9 cellular contexts compared by ENCODE assay signal in the genomic region with DNA sequence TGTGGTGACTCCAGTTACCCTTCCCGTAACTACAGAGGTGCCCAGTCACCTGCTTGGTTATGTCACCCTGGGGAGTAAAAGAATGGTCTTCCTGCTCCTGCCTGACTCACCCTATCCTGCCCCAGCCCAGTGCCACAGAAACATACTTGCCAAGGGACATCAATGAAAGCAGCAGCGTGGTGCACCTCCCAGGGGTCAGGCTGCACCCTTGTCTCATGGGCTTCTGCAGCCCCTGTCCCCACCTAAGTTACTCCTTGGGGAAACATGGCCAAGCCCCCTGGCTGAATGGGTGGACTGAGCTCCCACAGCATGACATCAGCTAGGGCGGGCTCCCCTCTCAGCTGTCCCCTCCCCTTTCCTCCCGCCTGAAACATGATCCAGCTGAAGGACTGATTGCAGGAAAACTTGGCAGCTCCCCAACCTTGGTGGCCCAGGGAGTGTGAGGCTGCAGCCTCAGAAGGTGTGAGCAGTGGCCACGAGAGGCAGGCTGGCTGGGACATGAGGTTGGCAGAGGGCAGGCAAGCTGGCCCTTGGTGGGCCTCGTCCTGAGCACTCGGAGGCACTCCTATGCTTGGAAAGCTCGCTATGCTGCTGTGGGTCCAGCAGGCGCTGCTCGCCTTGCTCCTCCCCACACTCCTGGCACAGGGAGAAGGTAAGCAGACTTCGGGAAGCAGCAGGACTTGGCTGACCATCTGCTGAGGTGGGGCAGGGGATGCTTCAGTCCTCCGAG. TPM values are rescaled to one million over a fixed set of nuclear protein-coding genes. Genes with fewer than 3 reads are reported as not detected.
DNase-seq lines count a peak whose midpoint lies in the region; ATAC-seq and TF ChIP-seq lines count a peak whose summit lies in the region.
"Had no signal": no experiment of that assay in that cellular context is flagged by ENCODE, and none has a peak within 500 bp of the region (broad histone marks: within the 10 kb centered on the region; RNA-seq: fewer than 3 reads in every experiment).

TSS of gene HTR3A (plus strand) at position 368 of the 730 bp plus-strand sequence. CDS start at position 586, 218 bp downstream.

- H3K4me2 ChIP-seq in GM23248 (ENCODE audit: unreplicated experiment), result no peak within 1 kb of the TSS

- H3K4me3 Mint-ChIP-seq in natural killer cell treated with Interleukin-12 subunit alpha and Interleukin-12 subunit beta and Interleukin-15 and Interleukin-18, amount 100 ng/mL, for 72 hours, result no peak within 1 kb of the TSS

- TF ChIP-seq POLR2A in upper lobe of left lung (IDR thresholded peaks at IDR 0.05), result no peak

- TF ChIP-seq CTCF in upper lobe of left lung (IDR thresholded peaks at IDR 0.05), result peak in 2 of 6 experiments; percentile 12 to 35

- no peaks in the 10 kb centered on the region for H3K79me2 ChIP-seq in GM23248 (ENCODE audit: insufficient read depth)

- H3F3A ChIP-seq in GM23248 (ENCODE audit: insufficient read depth), result no peaks in the 10 kb centered on the region

- in situ Hi-C loops in GM23248 (cut with MboI), result no loop called here

- peaks cover 0 to 3% of the 10 kb centered on the region in 2 donors for H3K4me1 Mint-ChIP-seq in natural killer cell treated with Interleukin-12 subunit alpha and Interleukin-12 subunit beta and Interleukin-15 and Interleukin-18, amount 100 ng/mL, for 72 hours (ENCODE audit: low read depth in 2 of 2)

- no peak within 1 kb of the TSS for H3K9ac ChIP-seq in GM23248

- no peak within 1 kb of the TSS for H3K27ac Mint-ChIP-seq in natural killer cell treated with Interleukin-12 subunit alpha and Interleukin-12 subunit beta and Interleukin-15 and Interleukin-18, amount 100 ng/mL, for 72 hours

- H3K4me3 ChIP-seq in upper lobe of left lung, result no peak within 1 kb of the TSS
- no peak within 1 kb of the TSS for H3K4me3 ChIP-seq in GM23248

- ATAC-seq in left ventricle myocardium superior (peak; percentile 97), upper lobe of left lung (ENCODE audit: low FRiP score in 2 of 2) (peak; percentile 68 to 72)
- no peak for ATAC-seq in natural killer cell treated with Interleukin-12 subunit alpha and Interleukin-12 subunit beta and Interleukin-15 and Interleukin-18, amount 100 ng/mL, for 72 hours

- intact Hi-C loops in left ventricle myocardium superior (cut with micrococcal nuclease), result no loop called here

- H3K27me3 ChIP-seq in upper lobe of left lung (no peaks in the 10 kb centered on the region), GM23248 (replicated peaks; ENCODE audit: insufficient read depth) (peaks cover 15% of the 10 kb centered on the region; the same call in 1 of the 2 replicates)

- no peaks in the 10 kb centered on the region for H3K36me3 ChIP-seq in upper lobe of left lung
- H3K36me3 ChIP-seq in GM23248 (ENCODE audit: low read depth), result no peaks in the 10 kb centered on the region

- H2AFZ ChIP-seq in GM23248, result no peak within 1 kb of the TSS

- H3K9me2 ChIP-seq in GM23248 (ENCODE audit: insufficient read depth), result no peaks in the 10 kb centered on the region

- no peaks in the 10 kb centered on the region for H3K36me3 Mint-ChIP-seq in natural killer cell treated with Interleukin-12 subunit alpha and Interleukin-12 subunit beta and Interleukin-15 and Interleukin-18, amount 100 ng/mL, for 72 hours

- no peaks in the 10 kb centered on the region for H3K9me3 ChIP-seq in upper lobe of left lung
- H3K9me3 ChIP-seq in GM23248 (ENCODE audit: low read depth), result no peaks in the 10 kb centered on the region

- no peaks in the 10 kb centered on the region for H3K9me3 Mint-ChIP-seq in natural killer cell treated with Interleukin-12 subunit alpha and Interleukin-12 subunit beta and Interleukin-15 and Interleukin-18, amount 100 ng/mL, for 72 hours

- 26 to 36% methylated on average over 6 to 12 of the region's 12 CpGs for WGBS in upper lobe of left lung, 2 donors
- 5 to 6% methylated on average over 12 of the region's 12 CpGs for WGBS in GM23248 (ENCODE audit: low coverage in 1 of 2, low lambda C conversion rate in 2 of 2, missing lambda C conversion rate in 2 of 2), 2 experiments

- no peaks in the 10 kb centered on the region for H4K20me1 ChIP-seq in GM23248 (ENCODE audit: insufficient read depth)

- peaks cover 4 to 6% of the 10 kb centered on the region in 2 donors for H3K27me3 Mint-ChIP-seq in natural killer cell treated with Interleukin-12 subunit alpha and Interleukin-12 subunit beta and Interleukin-15 and Interleukin-18, amount 100 ng/mL, for 72 hours

- H3K4me1 ChIP-seq in upper lobe of left lung, result peaks cover 0 to 9% (median 5%) of the 10 kb centered on the region in 4 donors
- no peaks in the 10 kb centered on the region for H3K4me1 ChIP-seq in GM23248 (ENCODE audit: insufficient read depth)

- no peak within 1 kb of the TSS for H3K27ac ChIP-seq in upper lobe of left lung
- H3K27ac ChIP-seq in GM23248, result no peak within 1 kb of the TSS

- no peak for TF ChIP-seq EP300 in upper lobe of left lung (IDR thresholded peaks at IDR 0.05)

- peak; percentile 63 for DNase-seq in LoVo (ENCODE audit: low spot score)
- peak; percentile 37 for DNase-seq in OCI-M1 (lab: John Stamatoyannopoulos, UW)
- peak; percentile 78 for DNase-seq in left ventricle myocardium superior
- peak; percentile 58 to 87 for DNase-seq in upper lobe of left lung
- DNase-seq in GM23248, result no peak
- no peak for DNase-seq in anterior cingulate cortex (lab: John Stamatoyannopoulos, UW)
- no peak for DNase-seq in natural killer cell treated with Interleukin-12 subunit alpha and Interleukin-12 subunit beta and Interleukin-15 and Interleukin-18, amount 100 ng/mL, for 72 hours (ENCODE audit: low spot score)
- DNase-seq in central memory CD4-positive, alpha-beta T cell, result no peak
- DNase-seq: T-helper 1 cell had no signal

RNA-seq across cellular contexts. Expression of gene HTR3A, which starts in this region (rescaled TPM):
- total RNA-seq in left ventricle myocardium superior, result not detected
- total RNA-seq in upper lobe of left lung, result not detected
- not detected in 2 replicates for total RNA-seq in GM23248 (2014; rRNA removed; shearing (Covaris generic))
- polyA plus RNA-seq in GM23248 (2016; fragmentation: Nextera tagmentation; extraction: Ambion mirVana), result not detected in 2 replicates
- total RNA-seq in natural killer cell treated with Interleukin-12 subunit alpha and Interleukin-12 subunit beta and Interleukin-15 and Interleukin-18, amount 100 ng/mL, for 72 hours, result not detected

Comparison
In these comparisons a context has a peak if more than half of its experiments do, and no peak if none do; other contexts are left out.
1. Peak in DNase-seq and ATAC-seq in left ventricle myocardium superior; RNA of the gene not detected or under 1 TPM.
2. Peak in DNase-seq and ATAC-seq in upper lobe of left lung; RNA of the gene not detected or under 1 TPM.
3. DNase-seq: peak in LoVo (single experiment) and OCI-M1 (single experiment); none in GM23248 (single experiment), anterior cingulate cortex (0 of 58), natural killer cell treated with Interleukin-12 subunit alpha and Interleukin-12 subunit beta and Interleukin-15 and Interleukin-18, amount 100 ng/mL, for 72 hours (single experiment) and central memory CD4-positive, alpha-beta T cell (single experiment).